In the genomic region with DNA sequence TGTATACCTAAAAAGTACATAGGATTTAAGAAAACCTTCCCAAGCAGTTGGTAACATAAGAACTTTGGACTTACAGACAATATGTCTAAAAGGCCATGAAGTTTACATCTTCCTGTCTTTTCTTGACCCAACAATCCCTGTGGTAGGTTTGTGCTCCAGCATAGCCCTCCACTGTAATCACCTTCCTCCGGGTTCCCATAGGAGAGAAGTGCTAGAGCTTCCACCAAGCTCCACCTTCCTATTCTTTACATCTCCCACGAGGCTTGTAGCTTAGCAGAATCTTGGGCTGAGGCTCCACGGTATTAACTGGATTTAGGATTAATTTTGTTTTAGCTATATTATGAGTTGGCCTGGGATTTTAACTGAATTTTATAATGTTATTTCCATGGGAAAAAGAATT, we compare ENCODE assay signal across 21 cellular contexts.
"Had no signal": no experiment of that assay in that cellular context is flagged by ENCODE, and none has a peak within 500 bp of the region (broad histone marks: within the 10 kb centered on the region; RNA-seq: fewer than 3 reads in every experiment).

No MANE protein-coding gene starts in this region.

- FAIRE-seq: bronchial epithelial cell had no signal

- ATAC-seq: activated CD8-positive, alpha-beta memory T cell treated with anti-CD3 and anti-CD28 coated beads, Interleukin-2, amount 10 ng/mL, durations not matched to agents 7 days and 5 days; activated CD8-positive, alpha-beta T cell treated with anti-CD3 and anti-CD28 coated beads for 36 hours; heart left ventricle; left colon; lower lobe of right lung; naive thymus-derived CD4-positive, alpha-beta T cell; stimulated activated naive CD8-positive, alpha-beta T cell treated with anti-CD3 and anti-CD28 coated beads, Interleukin-15, Interleukin-2, amounts not matched to agents 100 U/mL and 50 U/mL, for 24 hours; T-helper 17 cell; upper lobe of right lung had no signal

- H3K27me3 Mint-ChIP-seq: activated CD8-positive, alpha-beta T cell treated with anti-CD3 and anti-CD28 coated beads for 36 hours; activated naive CD4-positive, alpha-beta T cell treated with anti-CD3 and anti-CD28 coated beads, Interleukin-2, amount 10 ng/mL, durations not matched to agents 7 days and 5 days had no signal

- H3K4me3 Mint-ChIP-seq: activated CD4-positive, alpha-beta T cell treated with anti-CD3 and anti-CD28 coated beads, Interleukin-2, amount 10 ng/mL, durations not matched to agents 7 days and 5 days; activated CD8-positive, alpha-beta memory T cell treated with anti-CD3 and anti-CD28 coated beads, Interleukin-2, amount 10 ng/mL, durations not matched to agents 7 days and 5 days; activated CD8-positive, alpha-beta T cell treated with anti-CD3 and anti-CD28 coated beads for 36 hours; activated naive CD4-positive, alpha-beta T cell treated with anti-CD3 and anti-CD28 coated beads, Interleukin-2, amount 10 ng/mL, durations not matched to agents 7 days and 5 days; endodermal cell; naive thymus-derived CD4-positive, alpha-beta T cell; neural progenitor cell; T-helper 17 cell had no signal

- H3K27ac Mint-ChIP-seq: activated CD4-positive, alpha-beta T cell treated with anti-CD3 and anti-CD28 coated beads, Interleukin-2, amount 10 ng/mL, durations not matched to agents 7 days and 5 days; activated CD8-positive, alpha-beta memory T cell treated with anti-CD3 and anti-CD28 coated beads, Interleukin-2, amount 10 ng/mL, durations not matched to agents 7 days and 5 days; activated CD8-positive, alpha-beta T cell treated with anti-CD3 and anti-CD28 coated beads for 36 hours; activated naive CD4-positive, alpha-beta T cell treated with anti-CD3 and anti-CD28 coated beads, Interleukin-2, amount 10 ng/mL, durations not matched to agents 7 days and 5 days; endodermal cell; naive thymus-derived CD4-positive, alpha-beta T cell; neural progenitor cell; T-helper 17 cell had no signal

- H3K4me3 ChIP-seq: coronary artery, heart left ventricle, lower lobe of right lung, neural progenitor cell, upper lobe of right lung had no signal

- H3K27me3 ChIP-seq: heart left ventricle, neural progenitor cell, upper lobe of right lung had no signal

- H3K4me1 ChIP-seq: lower lobe of right lung, neural progenitor cell, upper lobe of right lung had no signal

- H3K36me3 ChIP-seq: heart left ventricle, lower lobe of right lung, neural progenitor cell, upper lobe of right lung had no signal

- H3K9me3 Mint-ChIP-seq: activated CD4-positive, alpha-beta T cell treated with anti-CD3 and anti-CD28 coated beads, Interleukin-2, amount 10 ng/mL, durations not matched to agents 7 days and 5 days; activated CD8-positive, alpha-beta T cell treated with anti-CD3 and anti-CD28 coated beads for 36 hours; activated naive CD4-positive, alpha-beta T cell treated with anti-CD3 and anti-CD28 coated beads, Interleukin-2, amount 10 ng/mL, durations not matched to agents 7 days and 5 days; endodermal cell; naive thymus-derived CD4-positive, alpha-beta T cell; neural progenitor cell had no signal

- DNase-seq: activated CD4-positive, alpha-beta T cell treated with anti-CD3 and anti-CD28 coated beads, Interleukin-2, amount 10 ng/mL, durations not matched to agents 7 days and 5 days; activated CD4-positive, CD25-positive, alpha-beta regulatory T cell treated with anti-CD3 and anti-CD28 coated beads, Interleukin-2, amount 50 U/mL, for 72 hours; activated CD8-positive, alpha-beta memory T cell treated with anti-CD3 and anti-CD28 coated beads, Interleukin-2, amount 10 ng/mL, durations not matched to agents 7 days and 5 days; activated CD8-positive, alpha-beta T cell treated with anti-CD3 and anti-CD28 coated beads for 36 hours; activated effector memory CD4-positive, alpha-beta T cell treated with anti-CD3 and anti-CD28 coated beads, Interleukin-2, amount 50 U/mL, for 16 hours; activated naive CD4-positive, alpha-beta T cell treated with anti-CD3 and anti-CD28 coated beads, Interleukin-2, amount 10 ng/mL, durations not matched to agents 7 days and 5 days; activated T-cell treated with anti-CD3 and anti-CD28 coated beads for 4 hours; amygdala; endodermal cell; heart left ventricle; islet precursor cell; left colon; lower lobe of right lung; naive thymus-derived CD4-positive, alpha-beta T cell; stimulated activated CD4-positive, alpha-beta T cell treated with anti-CD3 and anti-CD28 coated beads, Interleukin-4, amount 100 ng/mL, for 4 hours; stimulated activated naive CD8-positive, alpha-beta T cell treated with anti-CD3 and anti-CD28 coated beads, Interleukin-15, Interleukin-2, amounts not matched to agents 100 U/mL and 50 U/mL, for 24 hours; T-helper 17 cell; upper lobe of right lung had no signal

- H3K36me3 Mint-ChIP-seq: activated CD8-positive, alpha-beta memory T cell treated with anti-CD3 and anti-CD28 coated beads, Interleukin-2, amount 10 ng/mL, durations not matched to agents 7 days and 5 days; activated naive CD4-positive, alpha-beta T cell treated with anti-CD3 and anti-CD28 coated beads, Interleukin-2, amount 10 ng/mL, durations not matched to agents 7 days and 5 days; naive thymus-derived CD4-positive, alpha-beta T cell; neural progenitor cell had no signal

- H3K9me3 ChIP-seq: heart left ventricle, lower lobe of right lung, upper lobe of right lung had no signal

- H3K27ac ChIP-seq: coronary artery, heart left ventricle, lower lobe of right lung, neural progenitor cell, upper lobe of right lung had no signal

- H3K4me1 Mint-ChIP-seq: activated CD4-positive, alpha-beta T cell treated with anti-CD3 and anti-CD28 coated beads, Interleukin-2, amount 10 ng/mL, durations not matched to agents 7 days and 5 days; activated CD8-positive, alpha-beta memory T cell treated with anti-CD3 and anti-CD28 coated beads, Interleukin-2, amount 10 ng/mL, durations not matched to agents 7 days and 5 days; activated naive CD4-positive, alpha-beta T cell treated with anti-CD3 and anti-CD28 coated beads, Interleukin-2, amount 10 ng/mL, durations not matched to agents 7 days and 5 days; T-helper 17 cell had no signal

- H3K4me2 ChIP-seq: neural progenitor cell had no signal
